ENCODE assay signal across 14 cellular contexts in the genomic region with DNA sequence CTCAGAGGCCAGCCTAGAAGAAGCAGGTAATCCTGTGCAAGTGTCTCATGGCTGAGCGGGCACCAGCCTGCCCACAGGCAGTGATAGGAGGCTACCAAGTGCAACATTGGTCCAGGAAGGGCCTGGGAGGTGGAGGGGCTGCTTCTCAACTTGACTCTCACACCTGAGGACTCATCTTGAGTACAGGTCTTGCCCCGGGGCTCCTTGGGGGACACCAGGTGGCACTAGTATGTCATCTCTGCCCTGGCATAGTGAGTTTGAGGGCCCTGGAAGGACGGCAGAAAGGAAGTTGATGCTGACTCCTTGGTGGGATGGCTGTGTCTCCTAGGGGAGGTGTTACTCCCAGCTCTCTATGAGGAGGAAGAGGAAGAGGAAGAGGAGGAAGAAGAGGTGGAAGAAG. TPM values are rescaled to one million over a fixed set of nuclear protein-coding genes. Genes with fewer than 3 reads are reported as not detected.
DNase-seq lines count a peak whose midpoint lies in the region; ATAC-seq, FAIRE-seq and TF ChIP-seq lines count a peak whose summit lies in the region.
"Had no signal": no experiment of that assay in that cellular context is flagged by ENCODE, and none has a peak within 500 bp of the region (broad histone marks: within the 10 kb centered on the region; RNA-seq: fewer than 3 reads in every experiment).

No MANE protein-coding gene starts in this region.

- no peaks in the 10 kb centered on the region for H4K20me1 ChIP-seq in SU-DHL-6 (ENCODE audit: low read depth, low read length)
- H4K20me1 ChIP-seq in HepG2 (ENCODE audit: insufficient read depth, low read length) = no peaks in the 10 kb centered on the region

- DNase-seq in DMS53 (lab: John Stamatoyannopoulos, UW) = peak; percentile 38
- no peak for DNase-seq in DMS53 treated with DMSO at 0.1 percent for 48 hours (lab: John Stamatoyannopoulos, UW; ENCODE audit: unreplicated experiment)
- DNase-seq in HepG2 (ENCODE audit: low spot score) = no peak
- no peak for DNase-seq in DMS79 (lab: John Stamatoyannopoulos, UW)
- no peak for DNase-seq in hippocampal formation (lab: John Stamatoyannopoulos, UW)
- DNase-seq: HCEC 1CT had no signal

- no peaks in the 10 kb centered on the region for H3F3A ChIP-seq in SU-DHL-6 (ENCODE audit: insufficient read depth)

- no peak for TF ChIP-seq EP300 in HepG2 (IDR thresholded peaks at IDR 0.05; ENCODE audit: low read depth in 2 of 2, low read length in 2 of 2)
- TF ChIP-seq EP300 in HepG2 (CRISPR knock-in tag; IDR thresholded peaks at IDR 0.05; ENCODE audit: borderline replicate concordance) = no peak

- H3K27ac ChIP-seq in SU-DHL-6 (ENCODE audit: low read depth, low read length) = no peak overlapping the region
- H3K27ac ChIP-seq in HepG2 (ENCODE audit: extremely low read length, insufficient read depth, low read length) = no peak overlapping the region
- H3K27ac ChIP-seq: 22Rv1 had no signal

- H2AFZ ChIP-seq in SU-DHL-6 (ENCODE audit: low read depth, low read length, severe bottlenecking) (no peak overlapping the region), HepG2 (ENCODE audit: low read length) (no peak overlapping the region)

- no peak for FAIRE-seq in HepG2 (lab: Jason Lieb, UNC)
- FAIRE-seq: G401.6 had no signal

- WGBS in HepG2 (ENCODE audit: low lambda C conversion rate) = 22% methylated on average over 3 of the region's 3 CpGs

- H3K36me3 ChIP-seq in SU-DHL-6 (ENCODE audit: low read length) (no peaks in the 10 kb centered on the region), HepG2 (replicated peaks in 1 of 2; ENCODE audit: control insufficient read depth in 1 of 2, insufficient read depth in 2 of 2, low read length in 2 of 2) (no peaks in the 10 kb centered on the region)

- H3K4me1 ChIP-seq in HepG2 (ENCODE audit: insufficient read depth, low read length) = peaks cover 10% of the 10 kb centered on the region

- no peak for TF ChIP-seq POLR2A in HepG2 (IDR thresholded peaks at IDR 0.05; ENCODE audit: insufficient read depth in 1 of 2, low read depth in 2 of 2, low read length in 2 of 2)

- H3K9me2 ChIP-seq in SU-DHL-6 (replicated peaks; ENCODE audit: insufficient read depth, low read length) = no peaks in the 10 kb centered on the region

- intact Hi-C loops in HepG2 (cut with micrococcal nuclease; ENCODE audit: unreplicated experiment) = loop anchor here (2.0 kb wide), 1 partner anchor 85 kb away; no protein-coding TSS in a partner anchor

- H3K4me3 ChIP-seq in SU-DHL-6 (ENCODE audit: insufficient read depth, low read length, poor library complexity, severe bottlenecking) = no peak overlapping the region
- H3K4me3 ChIP-seq in HepG2 (replicated peaks in 1 of 3; ENCODE audit: insufficient read depth in 1 of 3, low read depth in 2 of 3, low read length in 3 of 3) = no peak overlapping the region

- CTCF ChIA-PET in HepG2 (lab: Yijun Ruan, JAX; ENCODE audit: low intra/inter-chr PET ratio, low total read pairs) = no interaction called here

- no peaks in the 10 kb centered on the region for H3K9me3 ChIP-seq in SU-DHL-6 (ENCODE audit: insufficient read depth, low read length)
- no peaks in the 10 kb centered on the region for H3K9me3 ChIP-seq in HepG2 (ENCODE audit: low read length)

- no peak overlapping the region for H3K9ac ChIP-seq in SU-DHL-6 (ENCODE audit: low read length)
- H3K9ac ChIP-seq in HepG2 (ENCODE audit: insufficient read depth, low read depth, low read length) = no peak overlapping the region

- TF ChIP-seq RAD21 in HepG2 (CRISPR knock-in tag; IDR thresholded peaks at IDR 0.05) = no peak

- no TSS peak for BruUV-seq in HepG2 (replicated peaks; lab: Mats Ljungman, UMichigan)

- H3K79me2 ChIP-seq in SU-DHL-6 (ENCODE audit: insufficient read depth, low read length) (no peaks in the 10 kb centered on the region), HepG2 (ENCODE audit: insufficient read depth, low read length) (no peaks in the 10 kb centered on the region)

- TF ChIP-seq CTCF in GM12874 (IDR thresholded peaks at IDR 0.05; ENCODE audit: insufficient read depth, low read depth, low read length) (peak; percentile 32; the same call in 1 of the 2 replicates), SU-DHL-6 (IDR thresholded peaks at IDR 0.05; ENCODE audit: insufficient read depth, low read length, poor library complexity, severe bottlenecking) (peak; percentile 39), HepG2 (CRISPR knock-in tag; IDR thresholded peaks at IDR 0.05) (peak; percentile 53)

- H3K4me2 ChIP-seq in SU-DHL-6 (ENCODE audit: low read depth, low read length, poor library complexity, severe bottlenecking) (no peak overlapping the region), HepG2 (ENCODE audit: low read depth, low read length) (no peak overlapping the region)

- POLR2A ChIA-PET in HepG2 (lab: Yijun Ruan, JAX) = no interaction called here

- in situ Hi-C loops in HepG2 (cut with HindIII; ENCODE audit: extremely low pct_ligation_motif_present, low pct_unique_long_range_greater_than_20kb) = loop anchor here (5.0 kb wide), 1 partner anchor 88 kb away; no protein-coding TSS in a partner anchor

- no peak for ATAC-seq in HepG2
- ATAC-seq in HG02885 (IDR thresholded peaks at IDR 0.05; ENCODE audit: poor library complexity, unreplicated experiment) = no peak

- no peaks in the 10 kb centered on the region for H3K27me3 ChIP-seq in SU-DHL-6 (ENCODE audit: low read length)
- peaks cover 7 to 36% of the 10 kb centered on the region in 2 experiments; a peak in 4 of 5 replicates for H3K27me3 ChIP-seq in HepG2 (ENCODE audit: control insufficient read depth in 1 of 2, insufficient read depth in 2 of 2, low read length in 2 of 2)

RNA-seq across cellular contexts. Expression of gene CCDC136, which starts 2.3 kb away (rescaled TPM):
- total RNA-seq in HepG2 (2016; rRNA removed; fragmentation: Illumina TruSeq; extraction: Trizol) = 0.04 TPM in 1 of 2 replicates, not detected in the other
- total RNA-seq in HepG2 (2016; cell fraction: cytosol; rRNA removed; fragmentation: Illumina TruSeq; extraction: Trizol; ENCODE audit: low read depth) = not detected in 2 replicates
- not detected in 2 replicates for total RNA-seq in HepG2 (2016; cell fraction: insoluble cytoplasmic fraction; rRNA removed; fragmentation: Illumina TruSeq; extraction: Trizol)
- total RNA-seq in HepG2 (2016; cell fraction: membrane; rRNA removed; fragmentation: Illumina TruSeq; extraction: Trizol) = not detected in 2 replicates
- not detected in 2 replicates for total RNA-seq in HepG2 (2016; cell fraction: nucleus; rRNA removed; fragmentation: Illumina TruSeq; extraction: Trizol)
- polyA plus RNA-seq in HepG2 (2011; rRNA removed) = 0.38 and 0.47 TPM in 2 replicates
- 0.03 TPM in 1 of 2 replicates, not detected in the other for polyA plus RNA-seq in HepG2 (2011; cell fraction: cytosol; rRNA removed)
- 0.21 and 0.35 TPM in 2 replicates for polyA plus RNA-seq in HepG2 (2011; cell fraction: nucleus; rRNA removed)
- 0.16 and 0.23 TPM in 2 replicates for polyA plus RNA-seq in HepG2 (2012)
- not detected in 2 replicates for polyA plus RNA-seq in HepG2 (2016; cell fraction: cytosol; fragmentation: Illumina TruSeq; extraction: Trizol; ENCODE audit: low read depth)
- not detected in 2 replicates for polyA plus RNA-seq in HepG2 (2016; cell fraction: insoluble cytoplasmic fraction; fragmentation: Illumina TruSeq; extraction: Trizol; ENCODE audit: low read depth)
- polyA plus RNA-seq in HepG2 (2016; cell fraction: membrane; fragmentation: Illumina TruSeq; extraction: Trizol; ENCODE audit: low read depth) = not detected in 2 replicates
- not detected in 2 replicates for polyA plus RNA-seq in HepG2 (2016; cell fraction: nucleus; fragmentation: Illumina TruSeq; extraction: Trizol; ENCODE audit: insufficient read depth, low read depth)
- polyA minus RNA-seq in HepG2 (2011; rRNA and poly(A)+ RNA removed; ENCODE audit: low replicate concordance) = 0.54 and 0.84 TPM in 2 replicates
- polyA minus RNA-seq in HepG2 (2011; cell fraction: cytosol; rRNA and poly(A)+ RNA removed) = not detected in 2 replicates
- polyA minus RNA-seq in HepG2 (2011; cell fraction: nucleus; rRNA and poly(A)+ RNA removed) = 1.2 TPM in 1 of 2 replicates, not detected in the other

RNA-seq across cellular contexts. Expression of gene OPN1SW, which starts 18.4 kb away (rescaled TPM):
- total RNA-seq in HepG2 (2016; rRNA removed; fragmentation: Illumina TruSeq; extraction: Trizol) = not detected in 2 replicates
- not detected in 2 replicates for total RNA-seq in HepG2 (2016; cell fraction: cytosol; rRNA removed; fragmentation: Illumina TruSeq; extraction: Trizol; ENCODE audit: low read depth)
- not detected in 2 replicates for total RNA-seq in HepG2 (2016; cell fraction: insoluble cytoplasmic fraction; rRNA removed; fragmentation: Illumina TruSeq; extraction: Trizol)
- not detected in 2 replicates for total RNA-seq in HepG2 (2016; cell fraction: membrane; rRNA removed; fragmentation: Illumina TruSeq; extraction: Trizol)
- total RNA-seq in HepG2 (2016; cell fraction: nucleus; rRNA removed; fragmentation: Illumina TruSeq; extraction: Trizol) = not detected in 2 replicates
- polyA plus RNA-seq in HepG2 (2011; rRNA removed) = not detected in 2 replicates
- not detected in 2 replicates for polyA plus RNA-seq in HepG2 (2011; cell fraction: cytosol; rRNA removed)
- not detected in 2 replicates for polyA plus RNA-seq in HepG2 (2011; cell fraction: nucleus; rRNA removed)
- 0.20 TPM in 1 of 2 replicates, not detected in the other for polyA plus RNA-seq in HepG2 (2012)
- polyA plus RNA-seq in HepG2 (2016; cell fraction: cytosol; fragmentation: Illumina TruSeq; extraction: Trizol; ENCODE audit: low read depth) = not detected in 2 replicates
- not detected in 2 replicates for polyA plus RNA-seq in HepG2 (2016; cell fraction: insoluble cytoplasmic fraction; fragmentation: Illumina TruSeq; extraction: Trizol; ENCODE audit: low read depth)
- not detected in 2 replicates for polyA plus RNA-seq in HepG2 (2016; cell fraction: membrane; fragmentation: Illumina TruSeq; extraction: Trizol; ENCODE audit: low read depth)
- not detected in 2 replicates for polyA plus RNA-seq in HepG2 (2016; cell fraction: nucleus; fragmentation: Illumina TruSeq; extraction: Trizol; ENCODE audit: insufficient read depth, low read depth)
- polyA minus RNA-seq in HepG2 (2011; rRNA and poly(A)+ RNA removed; ENCODE audit: low replicate concordance) = not detected in 2 replicates
- not detected in 2 replicates for polyA minus RNA-seq in HepG2 (2011; cell fraction: cytosol; rRNA and poly(A)+ RNA removed)
- polyA minus RNA-seq in HepG2 (2011; cell fraction: nucleus; rRNA and poly(A)+ RNA removed) = not detected in 2 replicates
- total RNA-seq: fibroblast of villous mesenchyme, liver, posterior vena cava had no signal

RNA-seq across cellular contexts. Expression of gene FLNC, which starts 36.2 kb away (rescaled TPM):
- 0.01 and 0.02 TPM in 2 replicates for total RNA-seq in HepG2 (2016; rRNA removed; fragmentation: Illumina TruSeq; extraction: Trizol)
- total RNA-seq in HepG2 (2016; cell fraction: cytosol; rRNA removed; fragmentation: Illumina TruSeq; extraction: Trizol; ENCODE audit: low read depth) = not detected in 2 replicates
- total RNA-seq in HepG2 (2016; cell fraction: insoluble cytoplasmic fraction; rRNA removed; fragmentation: Illumina TruSeq; extraction: Trizol) = under 0.01 TPM in 1 of 2 replicates, not detected in the other
- not detected in 2 replicates for total RNA-seq in HepG2 (2016; cell fraction: membrane; rRNA removed; fragmentation: Illumina TruSeq; extraction: Trizol)
- total RNA-seq in HepG2 (2016; cell fraction: nucleus; rRNA removed; fragmentation: Illumina TruSeq; extraction: Trizol) = 0.06 TPM in 1 of 2 replicates, not detected in the other
- 0.01 TPM in 1 of 2 replicates, not detected in the other for polyA plus RNA-seq in HepG2 (2011; rRNA removed)
- polyA plus RNA-seq in HepG2 (2011; cell fraction: cytosol; rRNA removed) = 0.01 TPM in 2 replicates
- 0.02 and 0.05 TPM in 2 replicates for polyA plus RNA-seq in HepG2 (2011; cell fraction: nucleus; rRNA removed)
- polyA plus RNA-seq in HepG2 (2012) = 0.01 TPM in 1 of 2 replicates, not detected in the other
- not detected in 2 replicates for polyA plus RNA-seq in HepG2 (2016; cell fraction: cytosol; fragmentation: Illumina TruSeq; extraction: Trizol; ENCODE audit: low read depth)
- not detected in 2 replicates for polyA plus RNA-seq in HepG2 (2016; cell fraction: insoluble cytoplasmic fraction; fragmentation: Illumina TruSeq; extraction: Trizol; ENCODE audit: low read depth)
- not detected in 2 replicates for polyA plus RNA-seq in HepG2 (2016; cell fraction: membrane; fragmentation: Illumina TruSeq; extraction: Trizol; ENCODE audit: low read depth)
- not detected in 2 replicates for polyA plus RNA-seq in HepG2 (2016; cell fraction: nucleus; fragmentation: Illumina TruSeq; extraction: Trizol; ENCODE audit: insufficient read depth, low read depth)
- 0.16 and 0.19 TPM in 2 replicates for polyA minus RNA-seq in HepG2 (2011; rRNA and poly(A)+ RNA removed; ENCODE audit: low replicate concordance)
- polyA minus RNA-seq in HepG2 (2011; cell fraction: cytosol; rRNA and poly(A)+ RNA removed) = 0.09 and 0.10 TPM in 2 replicates
- polyA minus RNA-seq in HepG2 (2011; cell fraction: nucleus; rRNA and poly(A)+ RNA removed) = under 0.01 TPM in 1 of 2 replicates, not detected in the other

RNA-seq across cellular contexts. Expression of gene CALU, which starts 54.9 kb away (rescaled TPM):
- 142 and 252 TPM in 2 replicates for total RNA-seq in HepG2 (2016; rRNA removed; fragmentation: Illumina TruSeq; extraction: Trizol)
- total RNA-seq in HepG2 (2016; cell fraction: cytosol; rRNA removed; fragmentation: Illumina TruSeq; extraction: Trizol; ENCODE audit: low read depth) = 15.1 and 15.2 TPM in 2 replicates
- 133 and 260 TPM in 2 replicates for total RNA-seq in HepG2 (2016; cell fraction: insoluble cytoplasmic fraction; rRNA removed; fragmentation: Illumina TruSeq; extraction: Trizol)
- total RNA-seq in HepG2 (2016; cell fraction: membrane; rRNA removed; fragmentation: Illumina TruSeq; extraction: Trizol) = 44.5 and 53.3 TPM in 2 replicates
- total RNA-seq in HepG2 (2016; cell fraction: nucleus; rRNA removed; fragmentation: Illumina TruSeq; extraction: Trizol) = 214 and 252 TPM in 2 replicates
- polyA plus RNA-seq in HepG2 (2011; rRNA removed) = 136 and 198 TPM in 2 replicates
- polyA plus RNA-seq in HepG2 (2011; cell fraction: cytosol; rRNA removed) = 96.7 and 147 TPM in 2 replicates
- polyA plus RNA-seq in HepG2 (2011; cell fraction: nucleus; rRNA removed) = 33.4 and 42.7 TPM in 2 replicates
- polyA plus RNA-seq in HepG2 (2012) = 236 and 237 TPM in 2 replicates
- polyA plus RNA-seq in HepG2 (2016; cell fraction: cytosol; fragmentation: Illumina TruSeq; extraction: Trizol; ENCODE audit: low read depth) = 12.0 and 12.8 TPM in 2 replicates
- 135 and 140 TPM in 2 replicates for polyA plus RNA-seq in HepG2 (2016; cell fraction: insoluble cytoplasmic fraction; fragmentation: Illumina TruSeq; extraction: Trizol; ENCODE audit: low read depth)
- polyA plus RNA-seq in HepG2 (2016; cell fraction: membrane; fragmentation: Illumina TruSeq; extraction: Trizol; ENCODE audit: low read depth) = 30.9 and 36.3 TPM in 2 replicates
- polyA plus RNA-seq in HepG2 (2016; cell fraction: nucleus; fragmentation: Illumina TruSeq; extraction: Trizol; ENCODE audit: insufficient read depth, low read depth) = 282 and 283 TPM in 2 replicates
- 58.1 and 85.7 TPM in 2 replicates for polyA minus RNA-seq in HepG2 (2011; rRNA and poly(A)+ RNA removed; ENCODE audit: low replicate concordance)
- polyA minus RNA-seq in HepG2 (2011; cell fraction: cytosol; rRNA and poly(A)+ RNA removed) = 156 and 168 TPM in 2 replicates
- polyA minus RNA-seq in HepG2 (2011; cell fraction: nucleus; rRNA and poly(A)+ RNA removed) = 92.3 and 101 TPM in 2 replicates
